Comparison of ENCODE assay signal across 14 cellular contexts in genomic region chr9:100307061-100307460, GRCh38. TPM values are rescaled to one million over a fixed set of nuclear protein-coding genes. Genes with fewer than 3 reads are reported as not detected.
A peak's percentile ranks its signal among the peaks of the same experiment; 100 is the strongest.
DNase-seq lines count a peak whose midpoint lies in the region; ATAC-seq and TF ChIP-seq lines count a peak whose summit lies in the region.
"Had no signal": no experiment of that assay in that cellular context is flagged by ENCODE, and none has a peak within 500 bp of the region (broad histone marks: within the 10 kb centered on the region; RNA-seq: fewer than 3 reads in every experiment).

No MANE protein-coding gene starts in this region.

- no peak overlapping the region for H3K4me3 Mint-ChIP-seq in CD8-positive, alpha-beta T cell
- H3K4me3 Mint-ChIP-seq: CD14-positive monocyte; CD8-positive, alpha-beta memory T cell; GM23338 had no signal

- peak overlapping the region; percentile 32 for H3K27ac Mint-ChIP-seq in CD8-positive, alpha-beta T cell
- H3K27ac Mint-ChIP-seq: GM23338 had no signal

- H3K4me1 Mint-ChIP-seq in CD8-positive, alpha-beta T cell (ENCODE audit: low read depth) = peaks cover 16% of the 10 kb centered on the region
- H3K4me1 Mint-ChIP-seq: CD14-positive monocyte had no signal

- no peak overlapping the region for H3K27ac ChIP-seq in CD8-positive, alpha-beta T cell (ENCODE audit: low read depth, low read length)
- H3K27ac ChIP-seq in caudate nucleus (ENCODE audit: low read depth, low read length) = no peak overlapping the region
- H3K27ac ChIP-seq: 22Rv1 had no signal

- DNase-seq in NCI-H2029 (lab: John Stamatoyannopoulos, UW) = peak; percentile 12
- DNase-seq in NCI-H2029 treated with DMSO at 0.1 percent for 48 hours (lab: John Stamatoyannopoulos, UW) = no peak
- no peak for DNase-seq in CD8-positive, alpha-beta T cell
- peak; percentile 43 for DNase-seq in NCI-H748 (lab: John Stamatoyannopoulos, UW; ENCODE audit: unreplicated experiment)
- DNase-seq in fibroblast of villous mesenchyme (ENCODE audit: low read depth) = peak; percentile 30
- DNase-seq in caudate nucleus (lab: John Stamatoyannopoulos, UW) = no peak
- DNase-seq in mucosa of descending colon = no peak
- DNase-seq: CD8-positive, alpha-beta memory T cell; H7; IMR-90 had no signal

- H3K36me3 Mint-ChIP-seq in CD8-positive, alpha-beta T cell = peaks cover 88% of the 10 kb centered on the region

- H3K4me1 ChIP-seq in CD8-positive, alpha-beta T cell (ENCODE audit: insufficient read depth, low read length) = no peaks in the 10 kb centered on the region
- H3K4me1 ChIP-seq in mucosa of descending colon (ENCODE audit: low read depth) = no peaks in the 10 kb centered on the region

- H3K36me3 ChIP-seq in CD8-positive, alpha-beta T cell (ENCODE audit: insufficient read depth, low read length) = peaks cover 28% of the 10 kb centered on the region
- no peaks in the 10 kb centered on the region for H3K36me3 ChIP-seq in mucosa of descending colon (ENCODE audit: low read depth)

- intact Hi-C loops in CD8-positive, alpha-beta T cell (cut with DNase I, micrococcal nuclease) = no loop called here
- intact Hi-C loops in mucosa of descending colon (cut with DNase I, micrococcal nuclease) = no loop called here

- H3K9me3 ChIP-seq in CD8-positive, alpha-beta T cell (ENCODE audit: low read length) = no peaks in the 10 kb centered on the region
- no peaks in the 10 kb centered on the region for H3K9me3 ChIP-seq in mucosa of descending colon

- POLR2A ChIA-PET in CD8-positive, alpha-beta T cell (lab: Charles Lee) = interaction anchor here (0.7 kb wide), 1 partner anchor 185 kb away, joined by 4 read pairs; no protein-coding TSS in a partner anchor

- no peak overlapping the region for H3K4me3 ChIP-seq in CD8-positive, alpha-beta T cell (ENCODE audit: low read depth, low read length)
- H3K4me3 ChIP-seq in fibroblast of villous mesenchyme (ENCODE audit: low read depth, low read length) = no peak overlapping the region
- H3K4me3 ChIP-seq in mucosa of descending colon = no peak overlapping the region
- H3K4me3 ChIP-seq: GM23338 had no signal

- ATAC-seq in CD8-positive, alpha-beta T cell = no peak
- ATAC-seq in GM18868 (IDR thresholded peaks at IDR 0.05; ENCODE audit: unreplicated experiment) (no peak), mucosa of descending colon (no peak)
- ATAC-seq: GM23338 had no signal

- H3K9me3 Mint-ChIP-seq in CD8-positive, alpha-beta T cell = no peaks in the 10 kb centered on the region
- H3K9me3 Mint-ChIP-seq: CD8-positive, alpha-beta memory T cell; GM23338 had no signal

- CTCF ChIA-PET in CD8-positive, alpha-beta T cell (lab: Charles Lee) = no interaction called here

- no peaks in the 10 kb centered on the region for H3K27me3 Mint-ChIP-seq in CD8-positive, alpha-beta T cell (ENCODE audit: low read depth)
- H3K27me3 Mint-ChIP-seq: CD8-positive, alpha-beta memory T cell had no signal

- no peaks in the 10 kb centered on the region for H3K27me3 ChIP-seq in CD8-positive, alpha-beta T cell (ENCODE audit: insufficient read depth, low read length)

- TF ChIP-seq CTCF in CD8-positive, alpha-beta T cell (IDR thresholded peaks at IDR 0.05) = no peak
- TF ChIP-seq CTCF in fibroblast of villous mesenchyme (IDR thresholded peaks at IDR 0.05; ENCODE audit: insufficient read depth, low read depth, low read length) (no peak), mucosa of descending colon (IDR thresholded peaks at IDR 0.05) (no peak)

RNA-seq across cellular contexts. Expression of gene TEX10, which starts 45.7 kb away (rescaled TPM):
- total RNA-seq in CD8-positive, alpha-beta T cell = 1 to 10 TPM; 9.5 to 9.8 TPM
- total RNA-seq in fibroblast of villous mesenchyme = 30.3 and 39.3 TPM in 2 replicates
- total RNA-seq in mucosa of descending colon = 10 to 100 TPM in 2 of 3 donors, 1 to 10 TPM in 1; 8.1 to 11.6 (median 11.0) TPM

Comparison
In these comparisons a context has a peak if more than half of its experiments do, and no peak if none do; other contexts are left out.
1. DNase-seq: peak in NCI-H2029 (single experiment), NCI-H748 (single experiment) and fibroblast of villous mesenchyme (single experiment); none in NCI-H2029 treated with DMSO at 0.1 percent for 48 hours (single experiment), CD8-positive, alpha-beta T cell (0 of 7), caudate nucleus (0 of 61) and mucosa of descending colon (0 of 3).